ENCODE assay signal across 20 cellular contexts in genomic region chr5:52339285-52339684, GRCh38.
"Had no signal": no experiment of that assay in that cellular context is flagged by ENCODE, and none has a peak within 500 bp of the region (broad histone marks: within the 10 kb centered on the region; RNA-seq: fewer than 3 reads in every experiment).

No MANE protein-coding gene starts in this region.

- ATAC-seq: activated CD8-positive, alpha-beta memory T cell treated with anti-CD3 and anti-CD28 coated beads, Interleukin-2, amount 10 ng/mL, durations not matched to agents 7 days and 5 days; body of pancreas; effector memory CD8-positive, alpha-beta T cell; heart right ventricle; left ventricle myocardium superior; WTC11 had no signal

- DNase-seq: activated CD4-positive, alpha-beta memory T cell treated with anti-CD3 and anti-CD28 coated beads for 36 hours; activated CD4-positive, alpha-beta T cell treated with anti-CD3 and anti-CD28 coated beads for 4 hours; activated CD8-positive, alpha-beta memory T cell treated with anti-CD3 and anti-CD28 coated beads, Interleukin-2, amount 10 ng/mL, durations not matched to agents 7 days and 5 days; activated naive CD4-positive, alpha-beta T cell treated with anti-CD3 and anti-CD28 coated beads for 36 hours; activated T-cell treated with anti-CD3 and anti-CD28 coated beads, Interleukin-2, amount 50 U/mL, for 1 hour; body of pancreas; effector memory CD8-positive, alpha-beta T cell; esophagus squamous epithelium; heart right ventricle; immature natural killer cell; left ventricle myocardium superior; nephron progenitor cell; occipital lobe; retina; spleen; stimulated activated CD8-positive, alpha-beta memory T cell treated with anti-CD3 and anti-CD28 coated beads, Interleukin-4, amount 100 ng/mL, for 48 hours; stimulated activated naive CD4-positive, alpha-beta T cell treated with Interleukin-2 at 50 U/mL for 16 hours; substantia nigra; tibial artery had no signal
